ENCODE assay signal across 1 cellular context in the genomic region with DNA sequence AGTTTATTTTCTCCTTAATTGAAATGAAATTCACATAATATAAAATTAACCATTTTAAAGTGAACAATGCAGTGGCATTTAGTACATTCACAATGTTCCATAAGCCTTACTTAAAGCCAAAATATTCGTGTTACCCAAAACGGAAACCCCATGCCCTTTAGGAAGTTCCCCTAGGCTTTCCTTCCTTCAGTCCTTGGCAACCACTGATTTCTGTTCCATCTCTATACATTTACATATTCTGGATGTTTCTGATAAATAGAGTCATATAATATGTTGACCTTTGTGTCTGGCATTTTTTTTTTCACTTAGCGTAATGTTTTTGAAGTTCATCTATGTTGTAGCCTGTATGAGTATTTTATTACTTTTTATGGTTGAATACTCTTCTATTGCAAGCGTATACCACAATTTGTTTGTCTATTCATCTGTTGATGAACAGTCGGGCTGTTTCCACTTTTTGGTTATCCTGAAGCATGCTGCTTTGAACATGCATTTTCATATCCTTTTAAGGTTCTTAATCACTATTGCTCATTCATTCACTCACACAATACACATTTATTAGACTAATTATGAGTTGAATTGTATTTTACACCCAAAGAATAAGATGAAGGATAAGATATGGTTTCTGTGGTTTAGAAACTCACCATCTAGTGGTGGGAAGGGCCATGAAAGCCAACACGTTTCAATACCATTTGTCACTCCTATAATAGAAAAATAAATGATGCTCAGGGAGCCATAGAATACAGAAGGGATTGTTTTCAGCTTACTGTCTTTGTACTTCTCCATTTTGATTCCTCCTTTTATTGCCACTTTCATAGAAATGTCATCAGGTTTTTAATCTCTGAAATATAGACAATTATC.
TF ChIP-seq lines count a peak whose summit lies in the region.

No MANE protein-coding gene starts in this region.

TF ChIP-seq in GM12878, 131 proteins besides CTCF, POLR2A, EP300 and RAD21:
- TF ChIP-seq PAX5 (IDR thresholded peaks at IDR 0.05; ENCODE audit: borderline replicate concordance, low read depth, low read length) (no peak), EZH2 (IDR thresholded peaks at IDR 0.05; ENCODE audit: borderline replicate concordance, control insufficient read depth, low read depth, low read length) (no peak), ZBED1 (IDR thresholded peaks at IDR 0.05; ENCODE audit: borderline replicate concordance) (no peak), ZNF24 (IDR thresholded peaks at IDR 0.05) (peak; percentile 88), SIX5 (IDR thresholded peaks at IDR 0.05; ENCODE audit: low read depth, low read length, severe bottlenecking) (no peak)
